ENCODE assay signal across 9 cellular contexts in genomic region chrX:133697656-133698055, GRCh38.
"Had no signal": no experiment of that assay in that cellular context is flagged by ENCODE, and none has a peak within 500 bp of the region (broad histone marks: within the 10 kb centered on the region; RNA-seq: fewer than 3 reads in every experiment).

No MANE protein-coding gene starts in this region.

- H3K9me3 ChIP-seq: esophagus squamous epithelium, gastroesophageal sphincter, lower lobe of right lung, mucosa of descending colon had no signal

- DNase-seq: activated effector memory CD4-positive, alpha-beta T cell treated with anti-CD3 and anti-CD28 coated beads, Interleukin-2, amount 50 U/mL, for 16 hours; activated T-cell treated with anti-CD3 and anti-CD28 coated beads, Interleukin-2, amount 50 U/mL, for 24 hours; esophagus squamous epithelium; lower lobe of right lung; mucosa of descending colon; natural killer cell; stimulated activated CD4-positive, alpha-beta T cell treated with anti-CD3 and anti-CD28 coated beads, Interleukin-4, amount 100 ng/mL, for 4 hours had no signal

- H3K36me3 ChIP-seq: esophagus squamous epithelium, gastroesophageal sphincter, lower lobe of right lung had no signal

- H3K36me3 Mint-ChIP-seq: activated naive CD8-positive, alpha-beta T cell; natural killer cell had no signal

- H3K27ac Mint-ChIP-seq: activated naive CD8-positive, alpha-beta T cell; activated T-cell treated with anti-CD3 and anti-CD28 coated beads, Interleukin-2, amount 50 U/mL, for 24 hours; natural killer cell had no signal

- H3K9me3 Mint-ChIP-seq: activated T-cell treated with anti-CD3 and anti-CD28 coated beads, Interleukin-2, amount 50 U/mL, for 24 hours; natural killer cell had no signal

- H3K4me1 ChIP-seq: esophagus squamous epithelium, gastroesophageal sphincter, lower lobe of right lung had no signal

- H3K4me3 ChIP-seq: esophagus squamous epithelium, gastroesophageal sphincter, lower lobe of right lung, mucosa of descending colon had no signal

- H3K27me3 ChIP-seq: gastroesophageal sphincter had no signal

- H3K27ac ChIP-seq: esophagus squamous epithelium, gastroesophageal sphincter, lower lobe of right lung had no signal

- H3K27me3 Mint-ChIP-seq: activated naive CD8-positive, alpha-beta T cell had no signal

- H3K4me1 Mint-ChIP-seq: natural killer cell had no signal

- H3K4me3 Mint-ChIP-seq: activated naive CD8-positive, alpha-beta T cell; activated T-cell treated with anti-CD3 and anti-CD28 coated beads, Interleukin-2, amount 50 U/mL, for 24 hours; natural killer cell had no signal
